In the genomic region with DNA sequence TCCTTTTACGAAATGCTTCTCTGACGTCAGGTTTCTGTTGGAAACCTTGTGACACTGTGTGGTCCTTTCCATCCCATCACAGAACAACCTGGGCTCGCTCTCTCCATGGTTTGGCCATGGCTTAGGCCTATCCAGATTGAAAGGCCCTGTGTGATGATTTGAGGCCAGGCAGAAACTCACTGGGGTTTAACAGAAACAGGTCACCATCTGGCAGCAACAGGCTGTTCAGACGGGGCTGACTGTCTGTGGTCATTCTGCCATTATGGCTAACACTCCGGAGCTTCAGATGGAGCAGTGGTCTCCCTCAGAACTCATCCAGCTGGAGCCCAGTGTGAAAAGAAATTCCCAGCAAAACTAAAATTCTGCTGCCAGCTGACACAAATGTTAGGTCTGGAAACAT, we compare ENCODE assay signal across 25 cellular contexts. TPM values are rescaled to one million over a fixed set of nuclear protein-coding genes. Genes with fewer than 3 reads are reported as not detected.
DNase-seq lines count a peak whose midpoint lies in the region; ATAC-seq, FAIRE-seq and TF ChIP-seq lines count a peak whose summit lies in the region.
"Had no signal": no experiment of that assay in that cellular context is flagged by ENCODE, and none has a peak within 500 bp of the region (broad histone marks: within the 10 kb centered on the region; RNA-seq: fewer than 3 reads in every experiment).

No MANE protein-coding gene starts in this region.

- H3K4me1 Mint-ChIP-seq in mesothelial cell of epicardium = peaks cover 7% of the 10 kb centered on the region

- peak overlapping the region in 6 of 10 donors; percentile 7 to 83 (median 24) for H3K27ac ChIP-seq in heart right ventricle
- H3K27ac ChIP-seq: parathyroid adenoma, uterus had no signal

- ATAC-seq in heart right ventricle (peak in 4 of 8 donors; percentile 10 to 43 (median 24)), Right ventricle myocardium inferior (no peak), GM21737 (IDR thresholded peaks at IDR 0.05; ENCODE audit: unreplicated experiment) (no peak), HG02973 (IDR thresholded peaks at IDR 0.05; ENCODE audit: unreplicated experiment) (no peak)
- ATAC-seq: activated naive CD4-positive, alpha-beta T cell treated with anti-CD3 and anti-CD28 coated beads, Interleukin-2, amount 50 U/mL, for 72 hours; activated T-cell treated with anti-CD3 and anti-CD28 coated beads, Interleukin-2, amount 50 U/mL, for 72 hours; sciatic nerve had no signal

- no peak for TF ChIP-seq CTCF in heart right ventricle (IDR thresholded peaks at IDR 0.05)
- no peak for TF ChIP-seq CTCF in bronchial epithelial cell (IDR thresholded peaks at IDR 0.05; ENCODE audit: insufficient read depth, low read length, severe bottlenecking)
- no peak for TF ChIP-seq CTCF in mesothelial cell of epicardium (IDR thresholded peaks at IDR 0.05; ENCODE audit: unreplicated experiment)

- peaks cover 8% of the 10 kb centered on the region for H3K36me3 Mint-ChIP-seq in mesothelial cell of epicardium

- no peaks in the 10 kb centered on the region for H3K9me3 Mint-ChIP-seq in mesothelial cell of epicardium
- H3K9me3 Mint-ChIP-seq: activated naive CD4-positive, alpha-beta T cell treated with anti-CD3 and anti-CD28 coated beads, Interleukin-2, amount 50 U/mL, for 72 hours; activated T-cell treated with anti-CD3 and anti-CD28 coated beads, Interleukin-2, amount 50 U/mL, for 72 hours; nephron had no signal

- no peaks in the 10 kb centered on the region for H3K27me3 ChIP-seq in heart right ventricle
- no peaks in the 10 kb centered on the region for H3K27me3 ChIP-seq in bronchial epithelial cell (ENCODE audit: control insufficient read depth, insufficient read depth, low read length)
- H3K27me3 ChIP-seq: uterus had no signal

- H3K27me3 Mint-ChIP-seq in mesothelial cell of epicardium (ENCODE audit: low read depth) = no peaks in the 10 kb centered on the region
- H3K27me3 Mint-ChIP-seq: CD4-positive, CD25-positive, alpha-beta regulatory T cell had no signal

- WGBS in heart right ventricle, 2 donors = 76 to 86% methylated on average over 5 of the region's 5 CpGs

- H3K4me3 Mint-ChIP-seq in mesothelial cell of epicardium = no peak overlapping the region
- H3K4me3 Mint-ChIP-seq: activated T-cell treated with anti-CD3 and anti-CD28 coated beads, Interleukin-2, amount 50 U/mL, for 72 hours; CD4-positive, CD25-positive, alpha-beta regulatory T cell; nephron had no signal

- intact Hi-C loops in heart right ventricle (cut with DNase I) = loop anchor here in 1 of 10 donors (10.0 kb wide), 1 partner anchor 89 kb away; no protein-coding TSS in a partner anchor
- intact Hi-C loops in Right ventricle myocardium inferior (cut with DNase I) = no loop called here

- peak overlapping the region; percentile 16 for H3K27ac Mint-ChIP-seq in mesothelial cell of epicardium
- H3K27ac Mint-ChIP-seq: activated T-cell treated with anti-CD3 and anti-CD28 coated beads, Interleukin-2, amount 50 U/mL, for 72 hours; nephron had no signal

- no peaks in the 10 kb centered on the region for H3K9me3 ChIP-seq in heart right ventricle
- H3K9me3 ChIP-seq: HAP-1, uterus had no signal

- H3K4me3 ChIP-seq in heart right ventricle = no peak overlapping the region
- no peak overlapping the region for H3K4me3 ChIP-seq in bronchial epithelial cell (ENCODE audit: low read depth, low read length)
- H3K4me3 ChIP-seq: HAP-1, uterus had no signal

- H3K36me3 ChIP-seq in heart right ventricle = peaks cover 0 to 26% (median 0%) of the 10 kb centered on the region in 9 donors
- peaks cover 3% of the 10 kb centered on the region for H3K36me3 ChIP-seq in bronchial epithelial cell (ENCODE audit: control insufficient read depth, insufficient read depth, low read length)
- H3K36me3 ChIP-seq: uterus had no signal

- peaks cover 12 to 63% (median 54%) of the 10 kb centered on the region in 9 donors for H3K4me1 ChIP-seq in heart right ventricle
- H3K4me1 ChIP-seq: parathyroid adenoma had no signal

- FAIRE-seq in bronchial epithelial cell (lab: Jason Lieb, UNC) = peak; percentile 7

- DNase-seq in heart right ventricle (no peak), Right ventricle myocardium inferior (ENCODE audit: missing footprints) (no peak), bronchial epithelial cell (ENCODE audit: low read depth) (no peak), mesothelial cell of epicardium (ENCODE audit: low spot score in 2 of 2, unreplicated experiment in 2 of 2) (no peak), foreskin melanocyte (no peak), NOMO-1 (lab: John Stamatoyannopoulos, UW; ENCODE audit: unreplicated experiment in 2 of 2) (no peak)
- DNase-seq: activated T-cell treated with anti-CD3 and anti-CD28 coated beads, Interleukin-2, amount 50 U/mL, for 72 hours; CD4-positive, CD25-positive, alpha-beta regulatory T cell; DMS53; GF-D8; NCI-H1417; NCI-H2107; NCI-H446 treated with DMSO at 0.1 percent for 48 hours; T1000; uterus had no signal

RNA-seq across cellular contexts. Expression of a gene that starts 9.3 kb away (rescaled TPM):
- 100 to 1,000 TPM in 1 of 10 donors, 10 to 100 TPM in 9; 69.0 to 106 (median 81.0) TPM for total RNA-seq in heart right ventricle
- polyA plus RNA-seq in heart right ventricle = 10 to 100 TPM; 63.7 to 72.9 TPM
- 91.4 TPM for total RNA-seq in Right ventricle myocardium inferior
- total RNA-seq in bronchial epithelial cell = 52.0 and 60.6 TPM in 2 replicates
- 59.9 to 63.0 TPM (median 60.6 TPM) in 3 replicates for total RNA-seq in mesothelial cell of epicardium

RNA-seq across cellular contexts. Expression of a gene that starts 42.7 kb away (rescaled TPM):
- total RNA-seq in heart right ventricle (10 to 100 TPM in 6 of 10 donors, 1 to 10 TPM in 4; 6.0 to 44.9 (median 13.6) TPM), Right ventricle myocardium inferior (57.2 TPM), bronchial epithelial cell (under 0.01 and 0.38 TPM in 2 replicates), mesothelial cell of epicardium (6.1 to 7.0 TPM (median 6.6 TPM) in 3 replicates)
- 10 to 100 TPM in 1 of 2 donors, 1 to 10 TPM in 1; 1.1 to 36.1 TPM for polyA plus RNA-seq in heart right ventricle
- polyA plus RNA-seq: CD4-positive, CD25-positive, alpha-beta regulatory T cell had no signal

RNA-seq across cellular contexts. Expression of a gene that starts 48.9 kb away (rescaled TPM):
- not detected for total RNA-seq in heart right ventricle
- not detected for polyA plus RNA-seq in heart right ventricle
- not detected for total RNA-seq in Right ventricle myocardium inferior
- not detected in 2 replicates for total RNA-seq in bronchial epithelial cell
- total RNA-seq in mesothelial cell of epicardium = not detected in 3 replicates
- total RNA-seq: activated naive CD4-positive, alpha-beta T cell treated with anti-CD3 and anti-CD28 coated beads, Interleukin-2, amount 50 U/mL, for 72 hours; CD4-positive, CD25-positive, alpha-beta regulatory T cell; M059J; RPMI7951; sciatic nerve; uterus had no signal
- polyA plus RNA-seq: AG04450; CD4-positive, CD25-positive, alpha-beta regulatory T cell had no signal
